In genomic region chr6:71582820-71583219, GRCh38 we compare ENCODE assay signal across 20 cellular contexts.
"Had no signal": no experiment of that assay in that cellular context is flagged by ENCODE, and none has a peak within 500 bp of the region (broad histone marks: within the 10 kb centered on the region; RNA-seq: fewer than 3 reads in every experiment).

No MANE protein-coding gene starts in this region.

- ATAC-seq: esophagus mucosa; foreskin keratinocyte; gastroesophageal sphincter; heart left ventricle; left cardiac atrium; left lung; left ventricle myocardium superior; lower lobe of right lung; mucosa of descending colon; naive thymus-derived CD8-positive, alpha-beta T cell had no signal

- DNase-seq: dermis blood vessel endothelial cell; dorsolateral prefrontal cortex; effector CD4-positive, alpha-beta T cell; effector memory CD4-positive, alpha-beta T cell; erythroblast; esophagus squamous epithelium; foreskin keratinocyte; heart left ventricle; hippocampal formation; left cardiac atrium; left lung; left ventricle myocardium superior; lower lobe of right lung; mesenchymal stem cell; mucosa of descending colon; naive B cell; naive thymus-derived CD8-positive, alpha-beta T cell had no signal

- H3K27ac Mint-ChIP-seq: mesothelial cell of epicardium; naive B cell; naive thymus-derived CD8-positive, alpha-beta T cell had no signal

- H3K36me3 Mint-ChIP-seq: mesothelial cell of epicardium; naive B cell; naive thymus-derived CD8-positive, alpha-beta T cell had no signal

- H3K9me3 Mint-ChIP-seq: mesothelial cell of epicardium had no signal
